Comparison of ENCODE assay signal across 1 cellular context in genomic region chr11:19506803-19507466, GRCh38.
TF ChIP-seq lines count a peak whose summit lies in the region.

No MANE protein-coding gene starts in this region.

TF ChIP-seq in WTC11, 78 proteins besides CTCF, POLR2A, EP300 and RAD21 (continued from another document):
- TF ChIP-seq AR (CRISPR knock-in tag; IDR thresholded peaks at IDR 0.05): no peak
- no peak for TF ChIP-seq HMGXB4 (CRISPR knock-in tag; IDR thresholded peaks at IDR 0.05)
- TF ChIP-seq MYBL2 (CRISPR knock-in tag; IDR thresholded peaks at IDR 0.05): no peak
- no peak for TF ChIP-seq FOXP4 (CRISPR knock-in tag; IDR thresholded peaks at IDR 0.05)
- TF ChIP-seq ZNF263 (CRISPR knock-in tag; IDR thresholded peaks at IDR 0.05; ENCODE audit: low read depth): no peak
- no peak for TF ChIP-seq ETV6 (CRISPR knock-in tag; IDR thresholded peaks at IDR 0.05)
- no peak for TF ChIP-seq RELA (CRISPR knock-in tag; IDR thresholded peaks at IDR 0.05; ENCODE audit: borderline replicate concordance)
- no peak for TF ChIP-seq FOXP1 (CRISPR knock-in tag; IDR thresholded peaks at IDR 0.05; ENCODE audit: borderline replicate concordance)
- no peak for TF ChIP-seq TEAD1 (CRISPR knock-in tag; IDR thresholded peaks at IDR 0.05)
